ENCODE assay signal across 19 cellular contexts in the genomic region with DNA sequence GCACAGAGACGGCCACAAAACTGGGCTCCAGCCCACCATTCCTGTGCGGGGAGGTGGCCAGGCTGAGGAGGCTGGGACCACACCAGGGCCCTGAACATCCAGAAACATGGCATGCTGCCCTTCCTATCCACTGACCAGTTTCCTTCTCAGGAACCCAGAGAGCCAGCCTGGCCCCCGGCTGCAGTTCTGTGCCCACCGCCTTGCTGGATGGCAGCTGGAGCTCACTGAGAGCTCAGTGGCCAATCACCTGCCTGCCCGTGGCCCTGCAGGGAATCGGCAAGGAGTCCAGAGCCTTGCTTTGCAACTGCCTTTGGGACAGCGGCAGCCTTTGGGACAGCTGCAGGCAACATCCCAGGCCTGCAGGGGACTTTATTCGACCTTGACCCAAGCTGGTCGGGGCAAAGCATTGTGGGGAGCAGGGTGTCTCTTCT.
"Had no signal": no experiment of that assay in that cellular context is flagged by ENCODE, and none has a peak within 500 bp of the region (broad histone marks: within the 10 kb centered on the region; RNA-seq: fewer than 3 reads in every experiment).

No MANE protein-coding gene starts in this region.

- ATAC-seq: gastrocnemius medialis, left lung, psoas muscle, upper lobe of right lung had no signal

- H3K4me3 Mint-ChIP-seq: nephron had no signal

- H3K9me3 Mint-ChIP-seq: nephron had no signal

- H3K4me3 ChIP-seq: esophagus muscularis mucosa, gastrocnemius medialis, left lung, lung, psoas muscle, tibial artery, upper lobe of right lung, vagina had no signal

- FAIRE-seq: small intestine had no signal

- H3K27ac Mint-ChIP-seq: nephron had no signal

- H3K9me3 ChIP-seq: esophagus muscularis mucosa, gastrocnemius medialis, left lung, psoas muscle, tibial artery, upper lobe of right lung, vagina had no signal

- H3K36me3 ChIP-seq: esophagus muscularis mucosa, gastrocnemius medialis, left lung, tibial artery, upper lobe of right lung, vagina had no signal

- DNase-seq: cortex of kidney; effector memory CD4-positive, alpha-beta T cell; gastrocnemius medialis; islet precursor cell; mesenchymal stem cell; midbrain; retina; small intestine; stimulated activated CD4-positive, alpha-beta T cell treated with anti-CD3 and anti-CD28 coated beads, Interleukin-12 subunit alpha, Interleukin-12 subunit beta, amount 100 ng/mL, for 4 hours; stimulated activated naive CD4-positive, alpha-beta T cell treated with Interleukin-2 at 50 U/mL for 16 hours; tibial artery; upper lobe of right lung had no signal

- H3K4me1 ChIP-seq: gastrocnemius medialis, left lung, psoas muscle, tibial artery, vagina had no signal

- H3K27me3 ChIP-seq: left lung, upper lobe of right lung, vagina had no signal

- H3K27ac ChIP-seq: epithelial cell of prostate, esophagus muscularis mucosa, gastrocnemius medialis, left lung, psoas muscle, tibial artery, upper lobe of right lung, vagina had no signal
